27 cellular contexts compared by ENCODE assay signal in the genomic region with DNA sequence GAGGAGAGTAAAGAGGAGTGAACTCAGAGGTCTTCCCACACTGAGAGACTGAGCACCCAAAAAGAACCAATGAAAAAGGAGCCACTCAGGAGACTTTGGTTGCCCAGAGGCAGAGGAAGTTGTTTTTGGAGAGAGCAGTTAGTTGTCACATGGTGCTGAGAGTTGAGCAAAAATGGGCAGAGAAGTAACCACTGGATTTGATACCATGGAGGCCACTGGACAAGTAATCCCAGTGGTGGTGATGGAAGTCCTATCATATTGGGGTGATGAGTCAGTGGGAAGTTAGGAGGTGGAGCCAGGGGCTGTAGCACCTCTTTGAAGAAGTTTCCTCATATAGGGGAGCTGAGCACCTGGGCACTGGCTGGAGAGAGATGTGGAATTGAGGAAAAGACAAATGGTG.
DNase-seq lines count a peak whose midpoint lies in the region; ATAC-seq, FAIRE-seq and TF ChIP-seq lines count a peak whose summit lies in the region.
"Had no signal": no experiment of that assay in that cellular context is flagged by ENCODE, and none has a peak within 500 bp of the region (broad histone marks: within the 10 kb centered on the region; RNA-seq: fewer than 3 reads in every experiment).

No MANE protein-coding gene starts in this region.

- H3K27ac ChIP-seq in IMR-90 (ENCODE audit: insufficient read depth, low read length) (no peak overlapping the region), breast epithelium (peak overlapping the region; percentile 29 to 92), small intestine (ENCODE audit: low read depth in 1 of 2, low read length in 1 of 2) (no peak overlapping the region)
- H3K27ac ChIP-seq: brain microvascular endothelial cell, HL-60, pancreas, right lobe of liver, SJSA1, transverse colon had no signal

- POLR2A ChIA-PET in IMR-90 (lab: Charles Lee; ENCODE audit: unreplicated experiment): no interaction called here

- TF ChIP-seq POLR2A in IMR-90 (IDR thresholded peaks at IDR 0.05; ENCODE audit: low read depth, low read length) (no peak), breast epithelium (IDR thresholded peaks at IDR 0.05) (no peak)

- H3K9ac ChIP-seq in IMR-90 (ENCODE audit: low read depth, low read length): no peak overlapping the region

- peaks cover 11% of the 10 kb centered on the region for H3K9me1 ChIP-seq in IMR-90 (ENCODE audit: insufficient read depth, low read length)

- H2BK5ac ChIP-seq in IMR-90 (ENCODE audit: low read depth, low read length, poor library complexity, severe bottlenecking): no peak overlapping the region

- peak overlapping the region; percentile 35 for H2AK9ac ChIP-seq in IMR-90 (replicated peaks; ENCODE audit: low read depth, low read length, poor library complexity)

- H3K36me3 ChIP-seq in IMR-90 (ENCODE audit: control insufficient read depth, insufficient read depth, low read length): no peaks in the 10 kb centered on the region
- H3K36me3 ChIP-seq in breast epithelium: no peaks in the 10 kb centered on the region
- no peaks in the 10 kb centered on the region for H3K36me3 ChIP-seq in small intestine (ENCODE audit: control insufficient read depth in 2 of 2, insufficient read depth in 2 of 2, low read length in 2 of 2)
- H3K36me3 ChIP-seq: brain microvascular endothelial cell, pancreas, right lobe of liver, SJSA1, transverse colon had no signal

- H3K4me3 ChIP-seq in IMR-90 (ENCODE audit: insufficient read depth, low read depth, low read length) (no peak overlapping the region), breast epithelium (no peak overlapping the region), fibroblast of the aortic adventitia (ENCODE audit: low read depth, low read length) (no peak overlapping the region), small intestine (ENCODE audit: low read depth in 1 of 2, low read length in 2 of 2) (no peak overlapping the region)
- H3K4me3 ChIP-seq: pancreas, right lobe of liver, SJSA1, transverse colon had no signal

- H3K9me3 ChIP-seq in IMR-90 (ENCODE audit: control insufficient read depth, insufficient read depth, low read length) (no peaks in the 10 kb centered on the region), breast epithelium (no peaks in the 10 kb centered on the region), small intestine (ENCODE audit: control insufficient read depth, low read depth) (no peaks in the 10 kb centered on the region)
- H3K9me3 ChIP-seq: pancreas, right lobe of liver, SJSA1, transverse colon had no signal

- no peak overlapping the region for H2BK120ac ChIP-seq in IMR-90 (ENCODE audit: low read depth, low read length)

- no peaks in the 10 kb centered on the region for H4K20me1 ChIP-seq in IMR-90 (ENCODE audit: insufficient read depth, low read length)

- H3K27me3 ChIP-seq in IMR-90 (ENCODE audit: control insufficient read depth, insufficient read depth, low read length) (no peaks in the 10 kb centered on the region), breast epithelium (no peaks in the 10 kb centered on the region), small intestine (ENCODE audit: control insufficient read depth in 2 of 2, insufficient read depth in 2 of 2, low read length in 2 of 2) (no peaks in the 10 kb centered on the region)
- H3K27me3 ChIP-seq: brain microvascular endothelial cell, pancreas, right lobe of liver, SJSA1, transverse colon had no signal

- H3K4me1 ChIP-seq in IMR-90 (ENCODE audit: control insufficient read depth, insufficient read depth, low read length): peaks cover 6% of the 10 kb centered on the region
- H3K4me1 ChIP-seq in breast epithelium: no peaks in the 10 kb centered on the region
- H3K4me1 ChIP-seq in small intestine (ENCODE audit: control insufficient read depth in 2 of 2, insufficient read depth in 1 of 2, low read depth in 1 of 2, low read length in 1 of 2): no peaks in the 10 kb centered on the region
- H3K4me1 ChIP-seq: pancreas, right lobe of liver, SJSA1 had no signal

- H3K56ac ChIP-seq in IMR-90 (ENCODE audit: extremely low read depth, insufficient read depth, low read length): no peak overlapping the region

- H2AK5ac ChIP-seq in IMR-90 (ENCODE audit: low read depth, low read length): no peak overlapping the region

- in situ Hi-C loops in IMR-90 (cut with MboI; ENCODE audit: low sequenced_read_pairs): no loop called here

- no peak for TF ChIP-seq RAD21 in IMR-90 (IDR thresholded peaks at IDR 0.05; ENCODE audit: low read length)

- ATAC-seq in IMR-90 (ENCODE audit: low read depth): peak; percentile 33
- ATAC-seq in GM21515 (IDR thresholded peaks at IDR 0.05; ENCODE audit: unreplicated experiment): no peak
- ATAC-seq: activated naive CD8-positive, alpha-beta T cell treated with anti-CD3 and anti-CD28 coated beads, Interleukin-2, amount 50 U/mL, for 24 hours; HepG2; pancreas; T-cell had no signal

- dilution Hi-C loops in IMR-90 (cut with HindIII; ENCODE audit: low sequenced_read_pairs, unreplicated experiment): no loop called here

- H4K5ac ChIP-seq in IMR-90 (ENCODE audit: low read depth, low read length): no peak overlapping the region

- no peak for FAIRE-seq in small intestine (lab: Jason Lieb, UNC)
- FAIRE-seq: colon, HepG2, pancreas, RCC 7860 had no signal

- TF ChIP-seq CTCF in IMR-90 (conservative IDR thresholded peaks at IDR 0.05; ENCODE audit: low read depth, low read length) (no peak), breast epithelium (IDR thresholded peaks at IDR 0.05) (no peak), fibroblast of the aortic adventitia (IDR thresholded peaks at IDR 0.05; ENCODE audit: insufficient read depth, low read length) (no peak)

- no peak overlapping the region for H4K91ac ChIP-seq in IMR-90 (ENCODE audit: insufficient read depth, low read depth, low read length)

- no peak overlapping the region for H3K23ac ChIP-seq in IMR-90 (ENCODE audit: low read depth, low read length)

- no peak overlapping the region for H3K4me2 ChIP-seq in IMR-90 (ENCODE audit: low read depth, low read length)

- H3K4ac ChIP-seq in IMR-90 (ENCODE audit: low read depth, low read length): no peak overlapping the region

- DNase-seq in A172 (ENCODE audit: low spot score): peak; percentile 51
- peak; percentile 15 for DNase-seq in IMR-90
- DNase-seq in breast epithelium (ENCODE audit: low spot score in 2 of 2): no peak
- peak; percentile 25 for DNase-seq in fibroblast of the aortic adventitia (ENCODE audit: low read depth)
- no peak for DNase-seq in GF-D8 (lab: John Stamatoyannopoulos, UW)
- DNase-seq in small intestine: no peak
- no peak for DNase-seq in activated CD4-positive, CD25-positive, alpha-beta regulatory T cell treated with anti-CD3 and anti-CD28 coated beads, Interleukin-2, amount 50 U/mL, for 72 hours
- DNase-seq: 8988T; activated gamma-delta T cell treated with Interleukin-2 at 50 U/mL for 16 hours; activated naive CD8-positive, alpha-beta T cell treated with anti-CD3 and anti-CD28 coated beads, Interleukin-2, amount 50 U/mL, for 24 hours; brain microvascular endothelial cell; DMS53; H9; NCI-H1105 treated with DMSO at 0.1 percent for 48 hours; NCI-H2029; NCI-H526 treated with DMSO at 0.1 percent for 48 hours; pancreas; right lobe of liver; stimulated activated CD8-positive, alpha-beta memory T cell treated with anti-CD3 and anti-CD28 coated beads, Interleukin-4, amount 100 ng/mL, for 48 hours; T-cell; transverse colon had no signal

- H2AFZ ChIP-seq in IMR-90 (replicated peaks; ENCODE audit: low read length, poor library complexity): no peak overlapping the region

- no peak overlapping the region for H2BK15ac ChIP-seq in IMR-90 (ENCODE audit: low read depth, low read length)

- no peak overlapping the region; the same call in 1 of the 2 replicates for H3K18ac ChIP-seq in IMR-90 (ENCODE audit: low read depth, low read length)

- no peaks in the 10 kb centered on the region for H3K79me1 ChIP-seq in IMR-90 (ENCODE audit: low read depth in 1 of 2, low read length in 2 of 2)

- intact Hi-C loops in IMR-90 (cut with micrococcal nuclease) (no loop called here), breast epithelium (cut with DNase I; ENCODE audit: low total_unique reads) (no loop called here)

- H3K14ac ChIP-seq in IMR-90 (replicated peaks; ENCODE audit: low read depth, low read length): peak overlapping the region; percentile 57

- no TSS peak for BruUV-seq in IMR-90 (replicated peaks; lab: Mats Ljungman, UMichigan)

- CTCF ChIA-PET in IMR-90 (lab: Yijun Ruan, JAX): no interaction called here

- peak overlapping the region in 1 of 2 experiments; percentile 2; a peak in 1 of 4 replicates for H4K8ac ChIP-seq in IMR-90 (ENCODE audit: low read depth in 2 of 2, low read length in 2 of 2)

- peak overlapping the region; percentile 33; the same call in 1 of the 2 replicates for H2BK20ac ChIP-seq in IMR-90 (ENCODE audit: low read depth, low read length)

TF ChIP-seq in IMR-90, 13 proteins besides CTCF, POLR2A, EP300 and RAD21 (continues in another document):
- TF ChIP-seq CHD1 (IDR thresholded peaks at IDR 0.05; ENCODE audit: low read depth, low read length): no peak
- no peak for TF ChIP-seq RFX5 (IDR thresholded peaks at IDR 0.05; ENCODE audit: low read depth, low read length)
- no peak for TF ChIP-seq ELK1 (IDR thresholded peaks at IDR 0.05; ENCODE audit: borderline replicate concordance, low read depth, low read length)
- no peak for TF ChIP-seq MXI1 (IDR thresholded peaks at IDR 0.05; ENCODE audit: borderline replicate concordance, low read depth, low read length)
- no peak for TF ChIP-seq RCOR1 (IDR thresholded peaks at IDR 0.05; ENCODE audit: insufficient replicate concordance, low read length)
- TF ChIP-seq MAFK (IDR thresholded peaks at IDR 0.05; ENCODE audit: low read depth, low read length): no peak
- TF ChIP-seq CEBPB (IDR thresholded peaks at IDR 0.05; ENCODE audit: low read depth, low read length): no peak
- no peak for TF ChIP-seq NFE2L2 (IDR thresholded peaks at IDR 0.05; ENCODE audit: low read depth, low read length)
- no peak for TF ChIP-seq BHLHE40 (IDR thresholded peaks at IDR 0.05; ENCODE audit: low read depth, low read length)
- no peak for TF ChIP-seq USF2 (IDR thresholded peaks at IDR 0.05; ENCODE audit: low read depth, low read length)

Comparison
In these comparisons a context has a peak if more than half of its experiments do, and no peak if none do; other contexts are left out.
1. DNase-seq: peak in A172 (single experiment), IMR-90 (single experiment) and fibroblast of the aortic adventitia (single experiment); none in breast epithelium (0 of 2), GF-D8 (single experiment), small intestine (single experiment) and activated CD4-positive, CD25-positive, alpha-beta regulatory T cell treated with anti-CD3 and anti-CD28 coated beads, Interleukin-2, amount 50 U/mL, for 72 hours (single experiment).
2. H3K27ac ChIP-seq: peak in breast epithelium (2 of 2); none in IMR-90 (single experiment) and small intestine (0 of 2).